ENCODE assay signal across 8 cellular contexts in the genomic region with DNA sequence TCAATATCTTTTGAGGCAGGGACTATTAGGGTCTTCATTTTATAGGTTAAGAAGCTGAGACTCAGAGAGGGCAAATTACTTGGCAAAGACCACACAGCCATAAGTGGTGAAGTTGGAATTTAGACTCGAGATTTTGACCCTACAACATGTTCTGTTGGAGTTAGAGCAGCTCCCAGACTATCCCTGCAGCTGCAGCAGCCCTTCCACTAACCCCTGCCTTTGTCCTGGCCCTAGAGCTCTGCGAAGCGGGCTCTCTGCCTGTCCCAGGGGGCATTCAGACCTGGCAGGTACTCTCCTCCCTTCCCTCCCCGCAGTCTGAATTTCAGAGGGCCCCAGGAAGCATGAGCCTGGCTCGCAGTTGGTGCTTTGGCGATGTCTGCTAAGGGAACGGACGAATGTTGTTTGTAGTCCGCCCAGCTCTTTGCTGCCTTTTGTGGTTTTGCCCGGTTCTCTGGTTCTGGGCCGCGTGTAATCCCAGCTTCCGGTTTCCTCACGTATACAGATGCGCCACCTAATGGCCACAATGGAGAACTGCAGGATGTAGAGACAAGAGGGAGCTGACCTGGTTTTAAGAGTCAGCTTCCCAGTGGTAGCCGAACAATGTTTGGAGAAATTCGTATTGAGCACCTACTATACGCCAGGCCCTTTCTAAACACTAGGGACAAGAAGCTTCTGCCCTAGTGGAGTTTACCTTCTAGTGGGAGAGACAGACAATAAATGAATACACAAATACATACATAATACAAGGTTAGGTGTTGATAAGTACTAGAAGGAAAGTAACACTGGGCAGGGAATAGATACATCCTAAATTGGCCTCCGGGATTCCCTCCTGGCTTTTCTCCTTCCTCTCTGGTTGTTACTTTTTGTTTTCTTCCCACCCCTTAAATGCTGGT.
DNase-seq lines count a peak whose midpoint lies in the region; ATAC-seq and TF ChIP-seq lines count a peak whose summit lies in the region.

No MANE protein-coding gene starts in this region.

- peaks cover 18% of the 10 kb centered on the region for H3K4me1 Mint-ChIP-seq in activated CD8-positive, alpha-beta T cell treated with anti-CD3 and anti-CD28 coated beads for 36 hours (ENCODE audit: low read depth)

- intact Hi-C loops in activated CD8-positive, alpha-beta T cell treated with anti-CD3 and anti-CD28 coated beads for 36 hours (cut with micrococcal nuclease), result loop anchor here (1.0 to 5.0 kb wide), 2 partner anchors 39 to 173 kb away; no protein-coding TSS in a partner anchor

- H2BK15ac ChIP-seq in mesenchymal stem cell (ENCODE audit: low read depth, poor library complexity, severe bottlenecking), result peak overlapping the region; percentile 97

- peak; percentile 82 for ATAC-seq in GM19395 (IDR thresholded peaks at IDR 0.05; ENCODE audit: unreplicated experiment)
- ATAC-seq in activated CD8-positive, alpha-beta T cell treated with anti-CD3 and anti-CD28 coated beads for 36 hours, result peak; percentile 88

- peak overlapping the region; percentile 45 for H3K27ac ChIP-seq in C4-2B
- peak overlapping the region; percentile 65 for H3K27ac ChIP-seq in HL-60 (replicated peaks)
- H3K27ac ChIP-seq in effector memory CD4-positive, alpha-beta T cell (ENCODE audit: insufficient read depth, low read length, poor library complexity, severe bottlenecking), result no peak overlapping the region
- peak overlapping the region; percentile 24 for H3K27ac ChIP-seq in mesenchymal stem cell (ENCODE audit: low read length, poor library complexity, severe bottlenecking)

- H3K36me3 Mint-ChIP-seq in activated CD8-positive, alpha-beta T cell treated with anti-CD3 and anti-CD28 coated beads for 36 hours (ENCODE audit: low read depth), result no peaks in the 10 kb centered on the region

- H3K23ac ChIP-seq in mesenchymal stem cell (ENCODE audit: low read length in 2 of 2), result no peak overlapping the region

- CTCF ChIA-PET in activated CD8-positive, alpha-beta T cell treated with anti-CD3 and anti-CD28 coated beads for 36 hours (lab: Charles Lee), result interaction anchor here (0.6 to 3.5 kb wide), 44 partner anchors 9 to 481 kb away, joined by 3 to 76 read pairs (median 6); a partner anchor contains a TSS

- H3K36me3 ChIP-seq in effector memory CD4-positive, alpha-beta T cell (ENCODE audit: control insufficient read depth, insufficient read depth, low read length), result no peaks in the 10 kb centered on the region
- H3K36me3 ChIP-seq in mesenchymal stem cell (ENCODE audit: control insufficient read depth in 1 of 2, insufficient read depth in 2 of 2, low read depth in 1 of 2, low read length in 2 of 2), result no peaks in the 10 kb centered on the region

- H2AK5ac ChIP-seq in mesenchymal stem cell (ENCODE audit: low read length, severe bottlenecking), result no peak overlapping the region

- H4K8ac ChIP-seq in mesenchymal stem cell (ENCODE audit: low read length), result peak overlapping the region; percentile 93

- H3K27ac Mint-ChIP-seq in activated CD8-positive, alpha-beta T cell treated with anti-CD3 and anti-CD28 coated beads for 36 hours, result peak overlapping the region; percentile 81

- peak overlapping the region; percentile 59 for H3K4me2 ChIP-seq in mesenchymal stem cell (ENCODE audit: low read length, poor library complexity, severe bottlenecking)

- no peaks in the 10 kb centered on the region for H3K9me3 Mint-ChIP-seq in activated CD8-positive, alpha-beta T cell treated with anti-CD3 and anti-CD28 coated beads for 36 hours

- DNase-seq in HL-60 (ENCODE audit: low read depth in 1 of 2, low spot score in 1 of 2), result peak; percentile 72 to 88
- peak; percentile 52 for DNase-seq in NCI-H82 treated with DMSO at 0.1 percent for 48 hours (lab: John Stamatoyannopoulos, UW; ENCODE audit: unreplicated experiment)
- DNase-seq in activated CD8-positive, alpha-beta T cell treated with anti-CD3 and anti-CD28 coated beads for 36 hours, result peak; percentile 84
- DNase-seq in effector memory CD4-positive, alpha-beta T cell, result peak; percentile 41 to 51 (median 45)
- DNase-seq in mesenchymal stem cell, result peak; percentile 86
- DNase-seq in stimulated activated CD8-positive, alpha-beta memory T cell treated with anti-CD3 and anti-CD28 coated beads, Interleukin-12 subunit alpha, Interleukin-12 subunit beta, amount 100 ng/mL, for 4 hours (ENCODE audit: low read depth), result peak; percentile 32

- H3K27me3 ChIP-seq in HL-60 (ENCODE audit: insufficient read depth, poor library complexity, severe bottlenecking), result no peaks in the 10 kb centered on the region
- H3K27me3 ChIP-seq in effector memory CD4-positive, alpha-beta T cell (replicated peaks; ENCODE audit: control insufficient read depth, insufficient read depth, low read length, poor library complexity, severe bottlenecking), result no peaks in the 10 kb centered on the region
- H3K27me3 ChIP-seq in mesenchymal stem cell (ENCODE audit: control insufficient read depth in 1 of 2, insufficient read depth in 1 of 2, low read length in 2 of 2), result peaks cover 0 to 9% of the 10 kb centered on the region in 2 experiments

- no peaks in the 10 kb centered on the region for H3K9me3 ChIP-seq in effector memory CD4-positive, alpha-beta T cell (ENCODE audit: control insufficient read depth, low read length)
- peaks cover 8% of the 10 kb centered on the region for H3K9me3 ChIP-seq in mesenchymal stem cell (ENCODE audit: control insufficient read depth, low read length)

- H3K9ac ChIP-seq in mesenchymal stem cell (ENCODE audit: low read length), result peak overlapping the region; percentile 77

- H3K18ac ChIP-seq in mesenchymal stem cell (ENCODE audit: low read depth in 1 of 2, low read length in 2 of 2), result peak overlapping the region; percentile 88 to 93

- H4K91ac ChIP-seq in mesenchymal stem cell (ENCODE audit: low read length), result peak overlapping the region; percentile 96

- H2AFZ ChIP-seq in mesenchymal stem cell (ENCODE audit: low read depth, low read length), result peak overlapping the region; percentile 94

- peak overlapping the region; percentile 36 for H3K4me3 Mint-ChIP-seq in activated CD8-positive, alpha-beta T cell treated with anti-CD3 and anti-CD28 coated beads for 36 hours

- H3K4ac ChIP-seq in mesenchymal stem cell (ENCODE audit: low read depth in 1 of 2, low read length in 2 of 2), result peak overlapping the region; percentile 69 to 90

- no peaks in the 10 kb centered on the region for H3K79me1 ChIP-seq in mesenchymal stem cell (replicated peaks; ENCODE audit: low read length, poor library complexity, severe bottlenecking)

- H3K27me3 Mint-ChIP-seq in activated CD8-positive, alpha-beta T cell treated with anti-CD3 and anti-CD28 coated beads for 36 hours, result peaks cover 3% of the 10 kb centered on the region

- peak overlapping the region; percentile 38 to 74 for H2BK12ac ChIP-seq in mesenchymal stem cell (ENCODE audit: low read length in 2 of 2)

- no peak overlapping the region for H2BK5ac ChIP-seq in mesenchymal stem cell (ENCODE audit: low read depth, low read length, poor library complexity, severe bottlenecking)

- no peak overlapping the region for H3K4me3 ChIP-seq in HL-60 (replicated peaks; ENCODE audit: insufficient read depth, low read length)
- H3K4me3 ChIP-seq in effector memory CD4-positive, alpha-beta T cell (ENCODE audit: insufficient read depth, low read depth, low read length, poor library complexity, severe bottlenecking), result peak overlapping the region; percentile 20
- peak overlapping the region in 1 of 2 experiments; percentile 56 for H3K4me3 ChIP-seq in mesenchymal stem cell (ENCODE audit: insufficient read depth in 1 of 2, low read depth in 1 of 2, low read length in 2 of 2)

- WGBS in mesenchymal stem cell, result 24% methylated on average over 19 of the region's 19 CpGs

- peak overlapping the region; percentile 98 for H2BK120ac ChIP-seq in mesenchymal stem cell (ENCODE audit: low read depth, low read length)

- POLR2A ChIA-PET in activated CD8-positive, alpha-beta T cell treated with anti-CD3 and anti-CD28 coated beads for 36 hours (lab: Charles Lee), result interaction anchor here (0.6 to 1.5 kb wide), 8 partner anchors 9 to 212 kb away, joined by 3 to 8 read pairs (median 3); a partner anchor contains a TSS

- no peak overlapping the region for H3K14ac ChIP-seq in mesenchymal stem cell (ENCODE audit: low read length in 2 of 2)

- TF ChIP-seq CTCF in C4-2B (conservative IDR thresholded peaks at IDR 0.05) (peak; percentile 95), HL-60 (IDR thresholded peaks at IDR 0.05; ENCODE audit: insufficient read depth, low read length) (peak; percentile 90)
- peak; percentile 87 for TF ChIP-seq CTCF in activated CD8-positive, alpha-beta T cell treated with anti-CD3 and anti-CD28 coated beads for 36 hours (IDR thresholded peaks at IDR 0.05)

- H3K4me1 ChIP-seq in effector memory CD4-positive, alpha-beta T cell (ENCODE audit: control insufficient read depth, insufficient read depth, low read length, poor library complexity, severe bottlenecking), result no peaks in the 10 kb centered on the region
- peaks cover 16% of the 10 kb centered on the region for H3K4me1 ChIP-seq in mesenchymal stem cell (ENCODE audit: control insufficient read depth, insufficient read depth, low read depth, low read length)

Comparison
In these comparisons a context has a peak if more than half of its experiments do, and no peak if none do; other contexts are left out.
1. DNase-seq: peak in every context shown above with its lines; median percentile 86 in mesenchymal stem cell; 84 in activated CD8-positive, alpha-beta T cell treated with anti-CD3 and anti-CD28 coated beads for 36 hours; 80 in HL-60; 52 in NCI-H82 treated with DMSO at 0.1 percent for 48 hours; 45 in effector memory CD4-positive, alpha-beta T cell; 32 in stimulated activated CD8-positive, alpha-beta memory T cell treated with anti-CD3 and anti-CD28 coated beads, Interleukin-12 subunit alpha, Interleukin-12 subunit beta, amount 100 ng/mL, for 4 hours.